Comparison of ENCODE assay signal across 6 cellular contexts in genomic region chr12:113186033-113186365, GRCh38. TPM values are rescaled to one million over a fixed set of nuclear protein-coding genes. Genes with fewer than 3 reads are reported as not detected.
A peak's percentile ranks its signal among the peaks of the same experiment; 100 is the strongest.
DNase-seq lines count a peak whose midpoint lies in the region; ATAC-seq and TF ChIP-seq lines count a peak whose summit lies in the region.

No MANE protein-coding gene starts in this region.

- CTCF ChIA-PET in Panc1 (lab: Charles Lee), result interaction anchor here (0.6 kb wide), 1 partner anchor 41 kb away, joined by 3 read pairs; no protein-coding TSS in a partner anchor

- ATAC-seq in Panc1, result no peak
- no peak for ATAC-seq in aorta (ENCODE audit: low FRiP score)

- H3K9ac ChIP-seq in ES-I3 (ENCODE audit: low read depth, low read length), result peak overlapping the region; percentile 84

- no peak for TF ChIP-seq CTCF in Panc1 (IDR thresholded peaks at IDR 0.05)

- peaks cover 11% of the 10 kb centered on the region; the same call in 1 of the 2 replicates for H3K4me1 ChIP-seq in ES-I3 (ENCODE audit: insufficient read depth, low read length)
- peaks cover 20% of the 10 kb centered on the region for H3K4me1 ChIP-seq in Panc1 (ENCODE audit: control insufficient read depth, insufficient read depth, low read length)
- peaks cover 2% of the 10 kb centered on the region in 2 donors for H3K4me1 ChIP-seq in aorta (ENCODE audit: control insufficient read depth in 1 of 2, insufficient read depth in 2 of 2, low read length in 2 of 2)

- H3K9me3 ChIP-seq in ES-I3 (ENCODE audit: control insufficient read depth, insufficient read depth, low read length) (no peaks in the 10 kb centered on the region), Panc1 (ENCODE audit: control insufficient read depth, insufficient read depth, low read depth, low read length) (no peaks in the 10 kb centered on the region), aorta (ENCODE audit: control insufficient read depth, low read length) (no peaks in the 10 kb centered on the region)

- H3K27me3 ChIP-seq in Panc1 (ENCODE audit: control insufficient read depth, insufficient read depth, low read length) (no peaks in the 10 kb centered on the region), aorta (ENCODE audit: control insufficient read depth in 1 of 2, insufficient read depth in 2 of 2, low read length in 1 of 2) (no peaks in the 10 kb centered on the region)

- no TSS peak for BruUV-seq in Panc1 (replicated peaks; lab: Mats Ljungman, UMichigan)

- peak overlapping the region; percentile 77 for H3K27ac ChIP-seq in Panc1 (ENCODE audit: low read length)
- H3K27ac ChIP-seq in aorta (ENCODE audit: low read depth in 1 of 2, low read length in 2 of 2), result peak overlapping the region in 1 of 2 donors; percentile 79

- POLR2A ChIA-PET in Panc1 (lab: Charles Lee), result interaction anchor here (0.6 kb wide), 1 partner anchor 20 kb away, joined by 5 read pairs; no protein-coding TSS in a partner anchor

- in situ Hi-C loops in Panc1 (cut with HindIII; ENCODE audit: low pct_unique_long_range_greater_than_20kb, low sequenced_read_pairs), result no loop called here

- WGBS in aorta, 2 donors, result 4 to 7% methylated on average over 11 of the region's 11 CpGs

- H3K36me3 ChIP-seq in ES-I3 (ENCODE audit: insufficient read depth, low read length) (0 out of 2 replicates have a peak, but pooled peaks cover 6% of the 10 kb centered on the region), Panc1 (ENCODE audit: control insufficient read depth, insufficient read depth, low read length) (peaks cover 9% of the 10 kb centered on the region), aorta (ENCODE audit: control insufficient read depth in 1 of 2, insufficient read depth in 2 of 2, low read length in 1 of 2) (no peaks in the 10 kb centered on the region)

- intact Hi-C loops in Panc1 (cut with micrococcal nuclease; ENCODE audit: unreplicated experiment) (no loop called here), aorta (cut with DNase I) (loop anchor here in 1 of 2 donors (5.0 kb wide), 1 partner anchor 151 kb away; the partner anchor contains the start of gene SLC8B1)

- H3K4me3 ChIP-seq in Panc1 (ENCODE audit: low read depth in 2 of 2, low read length in 2 of 2) (peak overlapping the region; percentile 78 to 84), iPS-11a (ENCODE audit: low read depth, low read length) (peak overlapping the region; percentile 92), aorta (ENCODE audit: low read length in 2 of 2) (peak overlapping the region; percentile 63 to 71)

- DNase-seq in Panc1 (ENCODE audit: low read depth, low spot score) (no peak), aorta (no peak), kidney tubule cell (ENCODE audit: low spot score) (no peak), AG08395 (ENCODE audit: low spot score) (no peak)

RNA-seq across cellular contexts. Expression of gene RITA1, which starts 0.5 kb away (rescaled TPM):
- total RNA-seq in Panc1 (2021; ENCODE audit: unreplicated experiment), result 41.0 TPM
- polyA plus RNA-seq in Panc1 (2012; ENCODE audit: insufficient read length), result 45.7 TPM
- total RNA-seq in aorta, result 10 to 100 TPM in 1 of 2 donors, 1 to 10 TPM in 1; 6.1 to 10.0 TPM
- 10 to 100 TPM; 10.8 to 11.5 TPM for polyA plus RNA-seq in aorta

RNA-seq across cellular contexts. Expression of gene DDX54, which starts 0.7 kb away (rescaled TPM):
- total RNA-seq in Panc1 (2021; ENCODE audit: unreplicated experiment), result 101 TPM
- polyA plus RNA-seq in Panc1 (2012; ENCODE audit: insufficient read length), result 156 TPM
- total RNA-seq in aorta, result 10 to 100 TPM; 47.2 to 48.6 TPM
- 10 to 100 TPM; 12.6 to 70.8 TPM for polyA plus RNA-seq in aorta

RNA-seq across cellular contexts. Expression of gene TPCN1, which starts 35.3 kb away (rescaled TPM):
- total RNA-seq in Panc1 (2021; ENCODE audit: unreplicated experiment) (75.2 TPM), aorta (100 to 1,000 TPM in 1 of 2 donors, 10 to 100 TPM in 1; 65.9 to 128 TPM)
- 94.6 TPM for polyA plus RNA-seq in Panc1 (2012; ENCODE audit: insufficient read length)
- 100 to 1,000 TPM in 1 of 2 donors, 10 to 100 TPM in 1; 21.4 to 108 TPM for polyA plus RNA-seq in aorta

RNA-seq across cellular contexts. Expression of gene CFAP73, which starts 36.5 kb away (rescaled TPM):
- total RNA-seq in Panc1 (2021; ENCODE audit: unreplicated experiment) (0.10 TPM), aorta (not detected)
- polyA plus RNA-seq in Panc1 (2012; ENCODE audit: insufficient read length), result not detected
- polyA plus RNA-seq in aorta, result under 1 TPM in 1 of 2 donors, not detected in 1; 0.10 TPM

RNA-seq across cellular contexts. Expression of gene RASAL1, which starts 50.4 kb away (rescaled TPM):
- total RNA-seq in Panc1 (2021; ENCODE audit: unreplicated experiment) (0.28 TPM), aorta (not detected)
- polyA plus RNA-seq in Panc1 (2012; ENCODE audit: insufficient read length), result 0.27 TPM
- not detected for polyA plus RNA-seq in aorta
